Comparison of ENCODE assay signal across 15 cellular contexts in the genomic region with DNA sequence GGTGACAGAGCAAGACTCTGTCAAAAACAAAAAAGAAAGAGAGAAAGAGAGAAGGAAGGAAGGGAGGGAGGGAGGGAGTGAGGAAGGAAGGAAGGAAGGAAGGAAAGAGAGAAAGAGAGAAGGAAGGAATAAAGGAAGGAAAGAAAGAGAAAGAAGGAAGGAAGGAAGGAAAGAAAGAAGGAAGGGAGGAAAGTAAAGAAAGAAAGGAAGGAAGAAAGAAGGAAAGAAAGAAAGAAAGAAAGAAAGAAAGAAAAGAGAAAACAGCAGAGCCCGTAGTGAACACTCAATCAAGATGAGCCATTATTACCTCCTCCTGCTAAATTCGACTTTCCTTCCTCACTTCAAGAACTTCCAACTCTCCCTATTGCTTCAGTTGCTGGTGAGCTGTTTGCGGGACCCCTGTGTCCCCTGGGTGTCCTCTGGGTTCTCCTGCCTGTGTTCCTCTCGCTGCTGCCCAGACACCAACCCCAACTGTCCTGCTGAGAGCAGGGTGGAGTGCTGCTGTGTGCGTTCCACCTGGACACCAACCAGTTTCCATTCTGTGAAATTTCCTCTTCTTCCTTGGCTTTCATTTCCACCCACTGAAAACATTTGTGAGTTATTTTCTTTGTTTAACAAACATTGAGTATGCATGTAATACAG.
A peak's percentile ranks its signal among the peaks of the same experiment; 100 is the strongest.
DNase-seq lines count a peak whose midpoint lies in the region; ATAC-seq and TF ChIP-seq lines count a peak whose summit lies in the region.
"Had no signal": no experiment of that assay in that cellular context is flagged by ENCODE, and none has a peak within 500 bp of the region (broad histone marks: within the 10 kb centered on the region; RNA-seq: fewer than 3 reads in every experiment).

No MANE protein-coding gene starts in this region.

- no peaks in the 10 kb centered on the region for H3F3A ChIP-seq in Loucy (ENCODE audit: low read depth)

- no peaks in the 10 kb centered on the region for H3K79me2 ChIP-seq in Loucy (ENCODE audit: insufficient read depth, low read length)

- intact Hi-C loops in left ventricle myocardium inferior (cut with micrococcal nuclease) (no loop called here), Right ventricle myocardium superior (cut with DNase I) (no loop called here), esophagus muscularis mucosa (cut with DNase I) (no loop called here), sigmoid colon (cut with DNase I) (loop anchor here (10.0 kb wide), 1 partner anchor 257 kb away; no protein-coding TSS in a partner anchor), mucosa of descending colon (cut with DNase I, micrococcal nuclease) (no loop called here)

- H2BK15ac ChIP-seq in neuronal stem cell (ENCODE audit: low read length), result no peak overlapping the region

- H2BK12ac ChIP-seq in neuronal stem cell (ENCODE audit: low read length), result no peak overlapping the region

- H3K9me3 ChIP-seq in left ventricle myocardium inferior (replicated peaks), result peaks cover 14% of the 10 kb centered on the region
- no peaks in the 10 kb centered on the region for H3K9me3 ChIP-seq in Loucy (ENCODE audit: insufficient read depth, low read depth, low read length)
- peaks cover 0 to 9% (median 0%) of the 10 kb centered on the region in 4 donors for H3K9me3 ChIP-seq in esophagus muscularis mucosa
- H3K9me3 ChIP-seq in sigmoid colon, result peaks cover 0 to 3% (median 0%) of the 10 kb centered on the region in 4 donors
- no peaks in the 10 kb centered on the region for H3K9me3 ChIP-seq in mucosa of descending colon
- peaks cover 0 to 2% of the 10 kb centered on the region in 2 donors for H3K9me3 ChIP-seq in neuronal stem cell (replicated peaks in 1 of 2; ENCODE audit: control insufficient read depth in 2 of 2, insufficient read depth in 1 of 2, low read depth in 1 of 2, low read length in 2 of 2)

- H3K27ac ChIP-seq in left ventricle myocardium inferior (replicated peaks) (peak overlapping the region; percentile 70), esophagus muscularis mucosa (replicated peaks in 1 of 4) (peak overlapping the region in 3 of 4 donors; percentile 23 to 46 (median 41)), sigmoid colon (peak overlapping the region in 1 of 4 donors; percentile 53), neuronal stem cell (replicated peaks; ENCODE audit: low read length) (no peak overlapping the region)

- peaks cover 1% of the 10 kb centered on the region for H3K79me1 ChIP-seq in neuronal stem cell (ENCODE audit: low read depth, low read length)

- H4K8ac ChIP-seq in neuronal stem cell (ENCODE audit: low read depth, low read length), result no peak overlapping the region

- no peak overlapping the region for H2BK120ac ChIP-seq in neuronal stem cell (ENCODE audit: low read depth, low read length)

- H3K4me1 Mint-ChIP-seq in activated T-cell treated with anti-CD3 and anti-CD28 coated beads, Interleukin-2, amount 50 U/mL, for 4 hours (ENCODE audit: low read depth), result no peaks in the 10 kb centered on the region

- H3K9me2 ChIP-seq in Loucy (replicated peaks; ENCODE audit: low read depth, low read length), result no peaks in the 10 kb centered on the region

- H3K36me3 Mint-ChIP-seq in activated T-cell treated with anti-CD3 and anti-CD28 coated beads, Interleukin-2, amount 50 U/mL, for 4 hours (ENCODE audit: insufficient read depth), result no peaks in the 10 kb centered on the region

- no peak overlapping the region for H3K14ac ChIP-seq in neuronal stem cell (ENCODE audit: low read length)

- H3K4me1 ChIP-seq in left ventricle myocardium inferior (peaks cover 45% of the 10 kb centered on the region), Loucy (ENCODE audit: insufficient read depth, low read length, poor library complexity, severe bottlenecking) (peaks cover 21% of the 10 kb centered on the region), esophagus muscularis mucosa (peaks cover 10 to 27% (median 22%) of the 10 kb centered on the region in 4 donors), sigmoid colon (peaks cover 0 to 7% (median 2%) of the 10 kb centered on the region in 4 donors), mucosa of descending colon (ENCODE audit: low read depth) (no peaks in the 10 kb centered on the region), neuronal stem cell (ENCODE audit: control insufficient read depth in 2 of 2, insufficient read depth in 1 of 2, low read depth in 1 of 2, low read length in 2 of 2) (peaks cover 0 to 3% of the 10 kb centered on the region in 2 donors)

- no peak overlapping the region for H4K91ac ChIP-seq in neuronal stem cell (ENCODE audit: low read depth, low read length, poor library complexity)

- no peak for DNase-seq in left ventricle myocardium inferior
- no peak for DNase-seq in Right ventricle myocardium superior
- DNase-seq in esophagus muscularis mucosa (ENCODE audit: extremely low spot score), result no peak
- peak; percentile 63 for DNase-seq in sigmoid colon
- DNase-seq in mucosa of descending colon, result no peak
- no peak for DNase-seq in neuronal stem cell (ENCODE audit: low spot score)
- no peak for DNase-seq in activated T-cell treated with anti-CD3 and anti-CD28 coated beads, Interleukin-2, amount 50 U/mL, for 4 hours
- DNase-seq: EL, KBM-7, NCI-H1092, NCI-H1436 treated with DMSO at 0.1 percent for 48 hours, NCI-H1930, NCI-H226, NCI-H774 had no signal

- no peaks in the 10 kb centered on the region for H3K27me3 Mint-ChIP-seq in activated T-cell treated with anti-CD3 and anti-CD28 coated beads, Interleukin-2, amount 50 U/mL, for 4 hours (ENCODE audit: low read depth)

- no peak overlapping the region for H3K4ac ChIP-seq in neuronal stem cell (ENCODE audit: low read length)

- peaks cover 8% of the 10 kb centered on the region for H3K9me3 Mint-ChIP-seq in activated T-cell treated with anti-CD3 and anti-CD28 coated beads, Interleukin-2, amount 50 U/mL, for 4 hours

- no peak overlapping the region for H2BK5ac ChIP-seq in neuronal stem cell (ENCODE audit: low read length)

- TF ChIP-seq CTCF in left ventricle myocardium inferior (IDR thresholded peaks at IDR 0.05; ENCODE audit: borderline replicate concordance) (no peak), Loucy (conservative IDR thresholded peaks at IDR 0.05; ENCODE audit: low read length) (no peak), esophagus muscularis mucosa (IDR thresholded peaks at IDR 0.05) (no peak), sigmoid colon (IDR thresholded peaks at IDR 0.05) (no peak), mucosa of descending colon (IDR thresholded peaks at IDR 0.05) (no peak)

- peak overlapping the region; percentile 37 for H3K4me3 ChIP-seq in left ventricle myocardium inferior
- H3K4me3 ChIP-seq in Loucy (ENCODE audit: low read length, poor library complexity, severe bottlenecking), result no peak overlapping the region
- H3K4me3 ChIP-seq in esophagus muscularis mucosa, result no peak overlapping the region
- no peak overlapping the region for H3K4me3 ChIP-seq in sigmoid colon
- no peak overlapping the region for H3K4me3 ChIP-seq in mucosa of descending colon
- H3K4me3 ChIP-seq in neuronal stem cell (ENCODE audit: low read length in 2 of 2), result no peak overlapping the region

- H2AFZ ChIP-seq in Loucy (ENCODE audit: low read length) (peak overlapping the region; percentile 46), neuronal stem cell (ENCODE audit: low read length) (no peak overlapping the region)

- TF ChIP-seq EP300 in esophagus muscularis mucosa (IDR thresholded peaks at IDR 0.05) (no peak), sigmoid colon (IDR thresholded peaks at IDR 0.05) (no peak)

- WGBS in esophagus muscularis mucosa, result 56% methylated on average over 4 of the region's 5 CpGs
- 75 to 77% methylated on average over 5 of the region's 5 CpGs for WGBS in sigmoid colon, 2 donors
- WGBS in neuronal stem cell (ENCODE audit: extremely low coverage in 2 of 2, insufficient read length in 2 of 2, insufficient replicate concordance in 1 of 2), 2 donors, result no CpG with 5 or more reads among the region's 5 CpGs

- no peak overlapping the region for H3K4me3 Mint-ChIP-seq in activated T-cell treated with anti-CD3 and anti-CD28 coated beads, Interleukin-2, amount 50 U/mL, for 4 hours

- no peaks in the 10 kb centered on the region for H3K27me3 ChIP-seq in left ventricle myocardium inferior (ENCODE audit: low read depth)
- no peaks in the 10 kb centered on the region for H3K27me3 ChIP-seq in Loucy (ENCODE audit: insufficient read depth, low read length, poor library complexity, severe bottlenecking)
- H3K27me3 ChIP-seq in esophagus muscularis mucosa, result no peaks in the 10 kb centered on the region
- H3K27me3 ChIP-seq in sigmoid colon, result no peaks in the 10 kb centered on the region
- H3K27me3 ChIP-seq in neuronal stem cell (ENCODE audit: control insufficient read depth in 3 of 3, insufficient read depth in 3 of 3, low read depth in 1 of 3, low read length in 3 of 3), result peaks cover 0 to 4% (median 0%) of the 10 kb centered on the region in 3 experiments

- no peak overlapping the region for H2AK5ac ChIP-seq in neuronal stem cell (ENCODE audit: low read depth, low read length)

- no peak for ATAC-seq in Right ventricle myocardium superior (ENCODE audit: poor library complexity)
- no peak for ATAC-seq in mucosa of descending colon
- ATAC-seq in activated T-cell treated with anti-CD3 and anti-CD28 coated beads, Interleukin-2, amount 50 U/mL, for 4 hours, result no peak

- H3K36me3 ChIP-seq in left ventricle myocardium inferior, result no peaks in the 10 kb centered on the region
- no peaks in the 10 kb centered on the region for H3K36me3 ChIP-seq in Loucy (ENCODE audit: insufficient read depth, low read length)
- no peaks in the 10 kb centered on the region for H3K36me3 ChIP-seq in esophagus muscularis mucosa
- no peaks in the 10 kb centered on the region for H3K36me3 ChIP-seq in sigmoid colon
- no peaks in the 10 kb centered on the region for H3K36me3 ChIP-seq in mucosa of descending colon (ENCODE audit: low read depth)
- no peaks in the 10 kb centered on the region for H3K36me3 ChIP-seq in neuronal stem cell (replicated peaks in 1 of 2; ENCODE audit: control insufficient read depth in 2 of 2, insufficient read depth in 2 of 2, low read length in 2 of 2)

- H3K9ac ChIP-seq in Loucy (ENCODE audit: low read depth, low read length, poor library complexity, severe bottlenecking) (peak overlapping the region; percentile 38), neuronal stem cell (ENCODE audit: low read depth, low read length, poor library complexity) (no peak overlapping the region)

- TF ChIP-seq POLR2A in esophagus muscularis mucosa (IDR thresholded peaks at IDR 0.05; ENCODE audit: low read depth) (no peak), sigmoid colon (IDR thresholded peaks at IDR 0.05) (no peak)

- H4K20me1 ChIP-seq in Loucy (ENCODE audit: insufficient read depth, low read length, poor library complexity, severe bottlenecking), result no peaks in the 10 kb centered on the region

- H3K23ac ChIP-seq in neuronal stem cell (ENCODE audit: low read depth, low read length, poor library complexity), result no peak overlapping the region

- peak overlapping the region; percentile 47 for H3K4me2 ChIP-seq in Loucy (ENCODE audit: low read depth, low read length, poor library complexity, severe bottlenecking)
- no peak overlapping the region for H3K4me2 ChIP-seq in neuronal stem cell (ENCODE audit: insufficient read depth, low read length, poor library complexity, severe bottlenecking)

- no peak overlapping the region for H3K18ac ChIP-seq in neuronal stem cell (ENCODE audit: low read length)
